31 cellular contexts compared by ENCODE assay signal in the genomic region with DNA sequence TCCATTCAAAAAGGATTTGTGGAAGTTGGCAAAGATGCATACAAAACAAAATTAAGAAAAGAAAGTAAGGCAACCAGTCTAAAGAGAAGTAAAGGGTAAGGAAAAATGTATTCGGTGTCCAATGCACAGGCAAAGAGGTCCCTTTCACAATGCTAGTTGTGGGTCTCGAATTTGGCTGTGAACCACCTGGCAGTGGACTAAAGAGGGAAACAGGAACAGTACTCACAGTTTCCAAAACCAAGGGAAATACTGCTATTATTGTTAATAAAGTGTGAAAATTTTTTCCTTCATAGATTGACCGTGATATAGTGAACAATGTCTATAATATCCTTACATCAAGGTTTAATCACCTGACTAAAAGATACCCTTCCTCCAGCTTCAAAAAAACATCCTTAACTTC.
"Had no signal": no experiment of that assay in that cellular context is flagged by ENCODE, and none has a peak within 500 bp of the region (broad histone marks: within the 10 kb centered on the region; RNA-seq: fewer than 3 reads in every experiment).

No MANE protein-coding gene starts in this region.

- H3K27ac ChIP-seq: ascending aorta, brain microvascular endothelial cell, WERI-Rb-1 had no signal

- H3K9me3 ChIP-seq: ascending aorta, breast epithelium had no signal

- H3K27ac Mint-ChIP-seq: activated CD4-positive, alpha-beta memory T cell treated with anti-CD3 and anti-CD28 coated beads, Interleukin-2, amount 10 ng/mL, durations not matched to agents 7 days and 5 days; activated CD4-positive, alpha-beta T cell treated with anti-CD3 and anti-CD28 coated beads for 36 hours; activated CD4-positive, alpha-beta T cell treated with anti-CD3 and anti-CD28 coated beads, Interleukin-2, amount 10 ng/mL, durations not matched to agents 7 days and 5 days; activated CD8-positive, alpha-beta memory T cell treated with anti-CD3 and anti-CD28 coated beads, Interleukin-2, amount 10 ng/mL, durations not matched to agents 7 days and 5 days; activated CD8-positive, alpha-beta T cell treated with anti-CD3 and anti-CD28 coated beads, Interleukin-2, amount 10 ng/mL, durations not matched to agents 7 days and 5 days; activated naive CD4-positive, alpha-beta T cell treated with anti-CD3 and anti-CD28 coated beads, Interleukin-2, amount 10 ng/mL, durations not matched to agents 7 days and 5 days; activated naive CD8-positive, alpha-beta T cell; activated naive CD8-positive, alpha-beta T cell treated with anti-CD3 and anti-CD28 coated beads, Interleukin-2, amount 10 ng/mL, durations not matched to agents 7 days and 5 days; activated naive CD8-positive, alpha-beta T cell treated with anti-CD3 and anti-CD28 coated beads, Interleukin-2, amount 50 U/mL, for 24 hours; activated T-cell treated with anti-CD3 and anti-CD28 coated beads, Interleukin-2, amount 50 U/mL, for 24 hours; activated T-cell treated with anti-CD3 and anti-CD28 coated beads, Interleukin-2, amount 50 U/mL, for 72 hours; activated T-helper 1 cell treated with anti-CD3 and anti-CD28 coated beads, Interleukin-12 subunit alpha, Interleukin-12 subunit beta, Interleukin-2, Interleukin-4 antibody, amounts not matched to agents 30 ng/mL and 10 ng/mL and 1 ng/mL, durations not matched to agents 14 hours and 24 hours and 36 hours; activated T-helper 17 cell treated with anti-CD3 and anti-CD28 coated beads, Interleukin-2, amount 50 U/mL, for 72 hours; T-cell had no signal

- H3K4me3 ChIP-seq: ascending aorta, breast epithelium had no signal

- H3K36me3 Mint-ChIP-seq: WTC11 had no signal

- ATAC-seq: activated CD4-positive, alpha-beta T cell treated with anti-CD3 and anti-CD28 coated beads for 36 hours; activated CD4-positive, CD25-positive, alpha-beta regulatory T cell treated with anti-CD3 and anti-CD28 coated beads, Interleukin-2, amount 50 U/mL, for 24 hours; activated CD8-positive, alpha-beta memory T cell treated with anti-CD3 and anti-CD28 coated beads, Interleukin-2, amount 10 ng/mL, durations not matched to agents 7 days and 5 days; activated CD8-positive, alpha-beta T cell treated with anti-CD3 and anti-CD28 coated beads, Interleukin-2, amount 10 ng/mL, durations not matched to agents 7 days and 5 days; activated naive CD8-positive, alpha-beta T cell treated with anti-CD3 and anti-CD28 coated beads, Interleukin-2, amount 50 U/mL, for 24 hours; activated T-cell treated with anti-CD3 and anti-CD28 coated beads, Interleukin-2, amount 50 U/mL, for 72 hours; activated T-helper 17 cell treated with anti-CD3 and anti-CD28 coated beads, Interleukin-2, amount 50 U/mL, for 72 hours; T-cell; T-helper 17 cell; WTC11 had no signal

- DNase-seq: activated CD4-positive, alpha-beta memory T cell treated with anti-CD3 and anti-CD28 coated beads, Interleukin-2, amount 10 ng/mL, durations not matched to agents 7 days and 5 days; activated CD4-positive, alpha-beta T cell treated with anti-CD3 and anti-CD28 coated beads for 1 hour; activated CD4-positive, alpha-beta T cell treated with anti-CD3 and anti-CD28 coated beads for 36 hours; activated CD4-positive, alpha-beta T cell treated with anti-CD3 and anti-CD28 coated beads for 48 hours; activated CD4-positive, alpha-beta T cell treated with anti-CD3 and anti-CD28 coated beads, Interleukin-2, amount 10 ng/mL, durations not matched to agents 7 days and 5 days; activated CD4-positive, alpha-beta T cell treated with anti-CD3 and anti-CD28 coated beads, Interleukin-2, amount 50 U/mL, for 48 hours; activated CD4-positive, CD25-positive, alpha-beta regulatory T cell; activated CD8-positive, alpha-beta memory T cell treated with anti-CD3 and anti-CD28 coated beads for 24 hours; activated CD8-positive, alpha-beta memory T cell treated with anti-CD3 and anti-CD28 coated beads, Interleukin-2, amount 10 ng/mL, durations not matched to agents 7 days and 5 days; activated CD8-positive, alpha-beta memory T cell treated with anti-CD3 and anti-CD28 coated beads, Interleukin-2, amount 50 U/mL, for 48 hours; activated CD8-positive, alpha-beta T cell treated with anti-CD3 and anti-CD28 coated beads, Interleukin-2, amount 10 ng/mL, durations not matched to agents 7 days and 5 days; activated gamma-delta T cell; activated naive CD4-positive, alpha-beta T cell treated with anti-CD3 and anti-CD28 coated beads, Interleukin-2, amount 10 ng/mL, durations not matched to agents 7 days and 5 days; activated naive CD4-positive, alpha-beta T cell treated with Interleukin-2 at 50 U/mL for 16 hours; activated naive CD8-positive, alpha-beta T cell treated with anti-CD3 and anti-CD28 coated beads, Interleukin-2, amount 10 ng/mL, durations not matched to agents 7 days and 5 days; activated naive CD8-positive, alpha-beta T cell treated with anti-CD3 and anti-CD28 coated beads, Interleukin-2, amount 50 U/mL, for 24 hours; activated T-cell treated with anti-CD3 and anti-CD28 coated beads, Interleukin-2, amount 50 U/mL, for 24 hours; activated T-cell treated with anti-CD3 and anti-CD28 coated beads, Interleukin-2, amount 50 U/mL, for 72 hours; brain microvascular endothelial cell; T-cell; T-helper 17 cell; T-helper 9 cell; WERI-Rb-1 had no signal

- H3K27me3 ChIP-seq: ascending aorta, brain microvascular endothelial cell, breast epithelium had no signal

- H3K27me3 Mint-ChIP-seq: activated CD4-positive, alpha-beta memory T cell treated with anti-CD3 and anti-CD28 coated beads, Interleukin-2, amount 10 ng/mL, durations not matched to agents 7 days and 5 days; activated CD4-positive, alpha-beta T cell treated with anti-CD3 and anti-CD28 coated beads for 36 hours; activated CD4-positive, alpha-beta T cell treated with anti-CD3 and anti-CD28 coated beads, Interleukin-2, amount 10 ng/mL, durations not matched to agents 7 days and 5 days; activated CD8-positive, alpha-beta memory T cell treated with anti-CD3 and anti-CD28 coated beads, Interleukin-2, amount 10 ng/mL, durations not matched to agents 7 days and 5 days; activated naive CD4-positive, alpha-beta T cell treated with anti-CD3 and anti-CD28 coated beads, Interleukin-2, amount 10 ng/mL, durations not matched to agents 7 days and 5 days; activated naive CD4-positive, alpha-beta T cell treated with anti-CD3 and anti-CD28 coated beads, Interleukin-2, amount 50 U/mL, for 24 hours; activated naive CD8-positive, alpha-beta T cell; activated naive CD8-positive, alpha-beta T cell treated with anti-CD3 and anti-CD28 coated beads, Interleukin-2, amount 10 ng/mL, durations not matched to agents 7 days and 5 days; activated naive CD8-positive, alpha-beta T cell treated with anti-CD3 and anti-CD28 coated beads, Interleukin-2, amount 50 U/mL, for 24 hours; activated T-cell treated with anti-CD3 and anti-CD28 coated beads, Interleukin-2, amount 50 U/mL, for 24 hours; activated T-helper 17 cell treated with anti-CD3 and anti-CD28 coated beads, Interleukin-2, amount 50 U/mL, for 72 hours; T-cell; T-helper 17 cell had no signal

- H3K4me1 ChIP-seq: breast epithelium had no signal

- H3K36me3 ChIP-seq: ascending aorta, brain microvascular endothelial cell, breast epithelium, WERI-Rb-1 had no signal

- H3K4me1 Mint-ChIP-seq: activated CD8-positive, alpha-beta memory T cell treated with anti-CD3 and anti-CD28 coated beads, Interleukin-2, amount 10 ng/mL, durations not matched to agents 7 days and 5 days; activated naive CD4-positive, alpha-beta T cell treated with anti-CD3 and anti-CD28 coated beads, Interleukin-2, amount 10 ng/mL, durations not matched to agents 7 days and 5 days had no signal

- H3K4me3 Mint-ChIP-seq: activated CD4-positive, alpha-beta memory T cell treated with anti-CD3 and anti-CD28 coated beads, Interleukin-2, amount 10 ng/mL, durations not matched to agents 7 days and 5 days; activated CD4-positive, alpha-beta T cell treated with anti-CD3 and anti-CD28 coated beads for 36 hours; activated CD4-positive, alpha-beta T cell treated with anti-CD3 and anti-CD28 coated beads, Interleukin-2, amount 10 ng/mL, durations not matched to agents 7 days and 5 days; activated CD8-positive, alpha-beta memory T cell treated with anti-CD3 and anti-CD28 coated beads, Interleukin-2, amount 10 ng/mL, durations not matched to agents 7 days and 5 days; activated CD8-positive, alpha-beta T cell treated with anti-CD3 and anti-CD28 coated beads, Interleukin-2, amount 10 ng/mL, durations not matched to agents 7 days and 5 days; activated naive CD4-positive, alpha-beta T cell treated with anti-CD3 and anti-CD28 coated beads, Interleukin-2, amount 10 ng/mL, durations not matched to agents 7 days and 5 days; activated naive CD4-positive, alpha-beta T cell treated with anti-CD3 and anti-CD28 coated beads, Interleukin-2, amount 50 U/mL, for 24 hours; activated naive CD8-positive, alpha-beta T cell; activated naive CD8-positive, alpha-beta T cell treated with anti-CD3 and anti-CD28 coated beads, Interleukin-2, amount 10 ng/mL, durations not matched to agents 7 days and 5 days; activated naive CD8-positive, alpha-beta T cell treated with anti-CD3 and anti-CD28 coated beads, Interleukin-2, amount 50 U/mL, for 24 hours; activated T-cell treated with anti-CD3 and anti-CD28 coated beads, Interleukin-2, amount 50 U/mL, for 24 hours; activated T-cell treated with anti-CD3 and anti-CD28 coated beads, Interleukin-2, amount 50 U/mL, for 72 hours; activated T-helper 1 cell treated with anti-CD3 and anti-CD28 coated beads, Interleukin-12 subunit alpha, Interleukin-12 subunit beta, Interleukin-2, Interleukin-4 antibody, amounts not matched to agents 30 ng/mL and 10 ng/mL and 1 ng/mL, durations not matched to agents 14 hours and 24 hours and 36 hours; activated T-helper 17 cell treated with anti-CD3 and anti-CD28 coated beads, Interleukin-2, amount 50 U/mL, for 72 hours; T-cell; T-helper 17 cell; WTC11 had no signal

- H3K9me3 Mint-ChIP-seq: activated naive CD4-positive, alpha-beta T cell treated with anti-CD3 and anti-CD28 coated beads, Interleukin-2, amount 10 ng/mL, durations not matched to agents 7 days and 5 days; activated naive CD4-positive, alpha-beta T cell treated with anti-CD3 and anti-CD28 coated beads, Interleukin-2, amount 50 U/mL, for 24 hours; activated naive CD8-positive, alpha-beta T cell treated with anti-CD3 and anti-CD28 coated beads, Interleukin-2, amount 50 U/mL, for 24 hours; activated T-cell treated with anti-CD3 and anti-CD28 coated beads, Interleukin-2, amount 50 U/mL, for 24 hours; activated T-cell treated with anti-CD3 and anti-CD28 coated beads, Interleukin-2, amount 50 U/mL, for 72 hours; activated T-helper 1 cell treated with anti-CD3 and anti-CD28 coated beads, Interleukin-12 subunit alpha, Interleukin-12 subunit beta, Interleukin-2, Interleukin-4 antibody, amounts not matched to agents 30 ng/mL and 10 ng/mL and 1 ng/mL, durations not matched to agents 14 hours and 24 hours and 36 hours; T-cell had no signal
